In the genomic region with DNA sequence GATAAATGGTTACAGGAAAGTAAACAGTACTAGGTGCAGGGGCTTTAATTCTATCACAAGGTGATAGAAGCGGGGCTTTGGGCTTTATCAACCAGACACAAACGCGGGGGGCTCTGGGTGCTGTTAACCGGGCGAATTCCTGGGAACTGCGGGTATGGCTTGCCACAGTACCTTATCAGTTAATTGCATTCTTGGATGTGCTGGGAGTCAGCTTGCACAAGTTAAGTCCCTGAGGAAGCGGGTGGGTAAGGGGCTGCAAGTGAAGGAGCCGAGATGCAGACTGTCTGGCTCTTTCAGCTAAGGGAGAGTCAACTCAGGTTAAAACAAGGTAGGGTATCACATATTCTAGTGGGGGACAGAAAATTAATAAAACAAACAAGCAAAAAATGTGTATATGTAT, we compare ENCODE assay signal across 9 cellular contexts. TPM values are rescaled to one million over a fixed set of nuclear protein-coding genes. Genes with fewer than 3 reads are reported as not detected.
DNase-seq lines count a peak whose midpoint lies in the region; ATAC-seq, FAIRE-seq and TF ChIP-seq lines count a peak whose summit lies in the region.
"Had no signal": no experiment of that assay in that cellular context is flagged by ENCODE, and none has a peak within 500 bp of the region (broad histone marks: within the 10 kb centered on the region; RNA-seq: fewer than 3 reads in every experiment).

No MANE protein-coding gene starts in this region.

- POLR2A ChIA-PET in activated CD8-positive, alpha-beta T cell treated with anti-CD3 and anti-CD28 coated beads for 36 hours (lab: Charles Lee): interaction anchor here (0.9 to 3.1 kb wide), 21 partner anchors 8 to 165 kb away, joined by 3 to 58 read pairs (median 4); a partner anchor contains a TSS

- H3K9me3 Mint-ChIP-seq in activated CD8-positive, alpha-beta T cell treated with anti-CD3 and anti-CD28 coated beads for 36 hours: no peaks in the 10 kb centered on the region

- H3K27ac ChIP-seq in heart left ventricle: peak overlapping the region; percentile 67 to 94 (median 88)

- no peaks in the 10 kb centered on the region for H3K27me3 Mint-ChIP-seq in activated CD8-positive, alpha-beta T cell treated with anti-CD3 and anti-CD28 coated beads for 36 hours

- CTCF ChIA-PET in activated CD8-positive, alpha-beta T cell treated with anti-CD3 and anti-CD28 coated beads for 36 hours (lab: Charles Lee): interaction anchor here (0.9 to 2.4 kb wide), 11 partner anchors 10 to 256 kb away, joined by 3 to 10 read pairs (median 4); a partner anchor contains a TSS

- H3K4me1 ChIP-seq in heart left ventricle: peaks cover 0 to 67% (median 30%) of the 10 kb centered on the region in 12 donors

- no peak for DNase-seq in GM12891 (ENCODE audit: insufficient read length, low spot score)
- DNase-seq in activated CD8-positive, alpha-beta T cell treated with anti-CD3 and anti-CD28 coated beads for 36 hours: no peak
- no peak for DNase-seq in heart left ventricle
- DNase-seq in skeletal muscle cell (ENCODE audit: low read depth): no peak
- DNase-seq in NAMALWA (ENCODE audit: low spot score): no peak
- no peak for DNase-seq in NCI-H524 (lab: John Stamatoyannopoulos, UW)

- peaks cover 40% of the 10 kb centered on the region for H3K36me3 Mint-ChIP-seq in activated CD8-positive, alpha-beta T cell treated with anti-CD3 and anti-CD28 coated beads for 36 hours (ENCODE audit: low read depth)

- no peak for TF ChIP-seq CTCF in activated CD8-positive, alpha-beta T cell treated with anti-CD3 and anti-CD28 coated beads for 36 hours (IDR thresholded peaks at IDR 0.05)
- no peak for TF ChIP-seq CTCF in heart left ventricle (IDR thresholded peaks at IDR 0.05)

- peaks cover 74% of the 10 kb centered on the region for H3K4me1 Mint-ChIP-seq in activated CD8-positive, alpha-beta T cell treated with anti-CD3 and anti-CD28 coated beads for 36 hours (ENCODE audit: low read depth)

- no peaks in the 10 kb centered on the region for H3K9me3 ChIP-seq in heart left ventricle

- WGBS in heart left ventricle, 4 donors: 1 to 4% (median 3%) methylated on average over 8 of the region's 8 CpGs

- ATAC-seq in activated CD8-positive, alpha-beta T cell treated with anti-CD3 and anti-CD28 coated beads for 36 hours: peak; percentile 3
- peak in 1 of 4 donors; percentile 10 for ATAC-seq in heart left ventricle
- ATAC-seq in HG03135 (IDR thresholded peaks at IDR 0.05; ENCODE audit: unreplicated experiment): no peak
- ATAC-seq in HG03565 (IDR thresholded peaks at IDR 0.05; ENCODE audit: unreplicated experiment): no peak

- H3K4me3 Mint-ChIP-seq in activated CD8-positive, alpha-beta T cell treated with anti-CD3 and anti-CD28 coated beads for 36 hours: peak overlapping the region; percentile 92

- FAIRE-seq in GM12891 (lab: Jason Lieb, UNC): peak; percentile 5

- intact Hi-C loops in activated CD8-positive, alpha-beta T cell treated with anti-CD3 and anti-CD28 coated beads for 36 hours (cut with micrococcal nuclease): loop anchor here (2.0 to 5.0 kb wide), 4 partner anchors 59 to 254 kb away; a partner anchor contains a TSS
- intact Hi-C loops in heart left ventricle (cut with DNase I): loop anchor here in 9 of 10 donors (2.0 to 10.0 kb wide), 9 partner anchors 63 to 161 kb away; a partner anchor contains a TSS

- H3K27me3 ChIP-seq in heart left ventricle: no peaks in the 10 kb centered on the region

- peaks cover 0 to 38% (median 16%) of the 10 kb centered on the region in 9 donors for H3K36me3 ChIP-seq in heart left ventricle

- peak overlapping the region; percentile 35 to 79 (median 67) for H3K4me3 ChIP-seq in heart left ventricle
- peak overlapping the region; percentile 8 for H3K4me3 ChIP-seq in skeletal muscle cell (ENCODE audit: low read depth, low read length)

- peak overlapping the region; percentile 97 for H3K27ac Mint-ChIP-seq in activated CD8-positive, alpha-beta T cell treated with anti-CD3 and anti-CD28 coated beads for 36 hours

- no peak for TF ChIP-seq POLR2A in GM12891 (IDR thresholded peaks at IDR 0.05; ENCODE audit: low read depth, low read length)
- no peak for TF ChIP-seq POLR2A in heart left ventricle (IDR thresholded peaks at IDR 0.05)

TF ChIP-seq in GM12891, 5 proteins besides CTCF, POLR2A, EP300 and RAD21:
- TF ChIP-seq PAX5 (IDR thresholded peaks at IDR 0.05; ENCODE audit: insufficient read depth, low read length, severe bottlenecking) (no peak), TAF1 (IDR thresholded peaks at IDR 0.05; ENCODE audit: low read depth, low read length) (no peak), POU2F2 (IDR thresholded peaks at IDR 0.05; ENCODE audit: low read depth, low read length) (no peak), POLR2AphosphoS5 (IDR thresholded peaks at IDR 0.05; ENCODE audit: low read depth, low read length) (no peak), SPI1 (IDR thresholded peaks at IDR 0.05; ENCODE audit: low read depth, low read length) (no peak)

RNA-seq across cellular contexts. Expression of a gene that starts 0.7 kb away (rescaled TPM):
- 10.6 TPM for polyA plus RNA-seq in GM12891 (2012; ENCODE audit: low read depth, missing spikeins)
- total RNA-seq in activated CD8-positive, alpha-beta T cell treated with anti-CD3 and anti-CD28 coated beads for 36 hours: 10 to 100 TPM; 34.2 to 38.3 TPM
- 10 to 100 TPM in 4 of 9 donors, 1 to 10 TPM in 5; 4.3 to 46.4 (median 6.4) TPM for total RNA-seq in heart left ventricle
- polyA plus RNA-seq in heart left ventricle: 10 to 100 TPM; 10.4 to 10.6 TPM

RNA-seq across cellular contexts. Expression of a gene that starts 22.3 kb away (rescaled TPM):
- polyA plus RNA-seq in GM12891 (2012; ENCODE audit: low read depth, missing spikeins): not detected
- total RNA-seq in activated CD8-positive, alpha-beta T cell treated with anti-CD3 and anti-CD28 coated beads for 36 hours: under 1 TPM; 0.11 to 0.20 TPM
- under 1 TPM in 2 of 9 donors, not detected in 7; 0.16 to 0.17 TPM for total RNA-seq in heart left ventricle
- not detected for polyA plus RNA-seq in heart left ventricle
- total RNA-seq: SK-MEL-5 had no signal
